22 cellular contexts compared by ENCODE assay signal in the genomic region with DNA sequence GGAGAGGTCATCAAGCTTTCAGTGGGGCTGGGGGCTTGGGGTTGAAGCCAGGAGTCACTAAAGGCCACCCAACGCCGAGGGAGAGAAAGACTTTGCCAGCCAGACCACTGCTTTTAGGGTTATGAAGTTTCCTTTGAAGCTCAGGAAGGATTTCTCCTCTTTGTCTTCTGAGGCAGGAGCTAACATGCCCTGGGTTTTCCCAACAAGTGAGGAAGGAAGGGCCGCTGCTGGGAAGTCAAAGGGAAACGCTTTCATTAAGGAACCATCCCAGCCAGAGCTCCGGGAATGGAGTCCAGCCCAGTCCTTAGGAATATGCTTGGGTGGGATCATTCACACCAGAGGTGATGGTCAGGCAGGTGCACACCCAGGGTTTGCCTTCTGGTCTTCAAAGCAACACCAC.
A peak's percentile ranks its signal among the peaks of the same experiment; 100 is the strongest.
DNase-seq lines count a peak whose midpoint lies in the region; ATAC-seq and TF ChIP-seq lines count a peak whose summit lies in the region.
"Had no signal": no experiment of that assay in that cellular context is flagged by ENCODE, and none has a peak within 500 bp of the region (broad histone marks: within the 10 kb centered on the region; RNA-seq: fewer than 3 reads in every experiment).

No MANE protein-coding gene starts in this region.

- H3K27ac Mint-ChIP-seq in WTC11 = peak overlapping the region; percentile 96
- H3K27ac Mint-ChIP-seq: B cell, CD14-positive monocyte had no signal

- H3K36me3 ChIP-seq in HUES6 (ENCODE audit: control insufficient read depth, insufficient read depth, low read length) = no peaks in the 10 kb centered on the region
- no peaks in the 10 kb centered on the region for H3K36me3 ChIP-seq in esophagus (ENCODE audit: control insufficient read depth in 2 of 2, insufficient read depth in 2 of 2, low read length in 1 of 2)
- no peaks in the 10 kb centered on the region for H3K36me3 ChIP-seq in neuronal stem cell (replicated peaks in 1 of 2; ENCODE audit: control insufficient read depth in 2 of 2, insufficient read depth in 2 of 2, low read length in 2 of 2)
- H3K36me3 ChIP-seq: SJCRH30 had no signal

- H3K23ac ChIP-seq in neuronal stem cell (ENCODE audit: low read depth, low read length, poor library complexity) = no peak overlapping the region

- H2AK5ac ChIP-seq in neuronal stem cell (ENCODE audit: low read depth, low read length) = peak overlapping the region; percentile 67

- DNase-seq in WTC11 (ENCODE audit: low spot score) (no peak), neuronal stem cell (ENCODE audit: low spot score) (no peak), activated gamma-delta T cell (lab: John Stamatoyannopoulos, UW) (no peak), retina (no peak)
- DNase-seq: DMS53, EL, GF-D8, NCI-H1092, NCI-H1436, NCI-H1930, NCI-H2227 treated with DMSO at 0.1 percent for 48 hours, NCI-H510A treated with DMSO at 0.1 percent for 48 hours, NCI-H748 treated with DMSO at 0.1 percent for 48 hours, SJCRH30 had no signal

- peaks cover 19% of the 10 kb centered on the region for H3K9me3 Mint-ChIP-seq in WTC11

- no peak overlapping the region for H3K4ac ChIP-seq in neuronal stem cell (ENCODE audit: low read length)

- H3K4me3 ChIP-seq in HUES6 (ENCODE audit: low read depth, low read length) (no peak overlapping the region), esophagus (ENCODE audit: low read depth in 1 of 2, low read length in 2 of 2) (no peak overlapping the region), neuronal stem cell (ENCODE audit: low read length in 2 of 2) (no peak overlapping the region)
- H3K4me3 ChIP-seq: A549, SJCRH30 had no signal

- no peaks in the 10 kb centered on the region; the same call in 1 of the 2 replicates for H3K27me3 ChIP-seq in HUES6 (ENCODE audit: control insufficient read depth, insufficient read depth, low read length)
- H3K27me3 ChIP-seq in esophagus (ENCODE audit: control insufficient read depth in 1 of 2, insufficient read depth in 2 of 2, low read length in 2 of 2) = no peaks in the 10 kb centered on the region
- no peaks in the 10 kb centered on the region for H3K27me3 ChIP-seq in neuronal stem cell (ENCODE audit: control insufficient read depth in 3 of 3, insufficient read depth in 3 of 3, low read depth in 1 of 3, low read length in 3 of 3)

- no peak for TF ChIP-seq CTCF in WTC11 (IDR thresholded peaks at IDR 0.05)

- H2BK5ac ChIP-seq in neuronal stem cell (ENCODE audit: low read length) = no peak overlapping the region

- H2BK120ac ChIP-seq in neuronal stem cell (ENCODE audit: low read depth, low read length) = no peak overlapping the region

- 42 to 59% methylated on average over 5 of the region's 5 CpGs for WGBS in esophagus, 2 donors
- WGBS in neuronal stem cell (ENCODE audit: extremely low coverage in 2 of 2, insufficient read length in 2 of 2, insufficient replicate concordance in 1 of 2), 2 donors = no CpG with 5 or more reads among the region's 5 CpGs

- no peak for ATAC-seq in WTC11
- ATAC-seq in GM21447 (IDR thresholded peaks at IDR 0.05; ENCODE audit: unreplicated experiment) = no peak
- no peak for ATAC-seq in HG02884 (IDR thresholded peaks at IDR 0.05; ENCODE audit: unreplicated experiment)
- ATAC-seq: A549, HCT116 had no signal

- H3K27ac ChIP-seq in HUES6 (ENCODE audit: low read depth, low read length) = 0 out of 2 replicates have a peak overlapping the region, but pooled peaks have one; percentile 15
- peak overlapping the region; percentile 91 to 94 for H3K27ac ChIP-seq in esophagus (ENCODE audit: low read depth in 2 of 2, low read length in 1 of 2)
- no peak overlapping the region for H3K27ac ChIP-seq in neuronal stem cell (replicated peaks; ENCODE audit: low read length)
- H3K27ac ChIP-seq: A549, SJCRH30 had no signal

- H3K27me3 Mint-ChIP-seq in WTC11 (ENCODE audit: low read depth) = peaks cover under 1% of the 10 kb centered on the region; the same call in 1 of the 2 replicates

- H3K4me1 ChIP-seq in HUES6 (ENCODE audit: control insufficient read depth, insufficient read depth, low read length) (peaks cover 27% of the 10 kb centered on the region), esophagus (ENCODE audit: control insufficient read depth in 2 of 2, insufficient read depth in 2 of 2, low read length in 1 of 2) (peaks cover 0 to 12% of the 10 kb centered on the region in 2 donors), neuronal stem cell (ENCODE audit: control insufficient read depth in 2 of 2, insufficient read depth in 1 of 2, low read depth in 1 of 2, low read length in 2 of 2) (peaks cover 6 to 9% of the 10 kb centered on the region in 2 donors)
- H3K4me1 ChIP-seq: A549, SJCRH30 had no signal

- H3K18ac ChIP-seq in neuronal stem cell (ENCODE audit: low read length) = peak overlapping the region; percentile 69

- H3K79me1 ChIP-seq in neuronal stem cell (ENCODE audit: low read depth, low read length) = peaks cover 2% of the 10 kb centered on the region

- peak overlapping the region; percentile 25 for H3K14ac ChIP-seq in neuronal stem cell (ENCODE audit: low read length)

- H3K9me3 ChIP-seq in HUES6 (ENCODE audit: control insufficient read depth, insufficient read depth, low read depth, low read length) = no peaks in the 10 kb centered on the region
- no peaks in the 10 kb centered on the region for H3K9me3 ChIP-seq in esophagus (ENCODE audit: control insufficient read depth in 2 of 2, insufficient read depth in 1 of 2, low read depth in 1 of 2, low read length in 1 of 2)
- H3K9me3 ChIP-seq in neuronal stem cell (replicated peaks in 1 of 2; ENCODE audit: control insufficient read depth in 2 of 2, insufficient read depth in 1 of 2, low read depth in 1 of 2, low read length in 2 of 2) = no peaks in the 10 kb centered on the region
- H3K9me3 ChIP-seq: A549, SJCRH30 had no signal

- CTCF ChIA-PET in WTC11 (lab: Charles Lee) = interaction anchor here (1.3 kb wide), 1 partner anchor 23 kb away, joined by 5 read pairs; no protein-coding TSS in a partner anchor

- no peak overlapping the region for H4K91ac ChIP-seq in neuronal stem cell (ENCODE audit: low read depth, low read length, poor library complexity)

- H2BK12ac ChIP-seq in neuronal stem cell (ENCODE audit: low read length) = no peak overlapping the region

- no peak overlapping the region for H3K4me2 ChIP-seq in neuronal stem cell (ENCODE audit: insufficient read depth, low read length, poor library complexity, severe bottlenecking)
- H3K4me2 ChIP-seq: A549 had no signal

- POLR2A ChIA-PET in WTC11 (lab: Charles Lee) = no interaction called here

- H4K8ac ChIP-seq in neuronal stem cell (ENCODE audit: low read depth, low read length) = no peak overlapping the region

- no peak overlapping the region for H3K4me3 Mint-ChIP-seq in WTC11
- H3K4me3 Mint-ChIP-seq: B cell, CD14-positive monocyte had no signal

- H3K9ac ChIP-seq in HUES6 (ENCODE audit: low read length) (no peak overlapping the region), neuronal stem cell (ENCODE audit: low read depth, low read length, poor library complexity) (no peak overlapping the region)

- no peak overlapping the region for H2AFZ ChIP-seq in neuronal stem cell (ENCODE audit: low read length)

- H3K4me1 Mint-ChIP-seq in WTC11 = peaks cover 50% of the 10 kb centered on the region
- H3K4me1 Mint-ChIP-seq: B cell, CD14-positive monocyte had no signal

- H3K36me3 Mint-ChIP-seq in WTC11 = 0 out of 2 replicates have a peak, but pooled peaks cover 5% of the 10 kb centered on the region
- H3K36me3 Mint-ChIP-seq: CD14-positive monocyte had no signal

- no peak overlapping the region for H2BK15ac ChIP-seq in neuronal stem cell (ENCODE audit: low read length)

TF ChIP-seq in WTC11, 78 proteins besides CTCF, POLR2A, EP300 and RAD21 (continues in another document):
- no peak for TF ChIP-seq ATF2 (CRISPR knock-in tag; IDR thresholded peaks at IDR 0.05; ENCODE audit: borderline replicate concordance, low read depth)
- no peak for TF ChIP-seq JUN (CRISPR knock-in tag; IDR thresholded peaks at IDR 0.05)
- TF ChIP-seq CBFB (CRISPR knock-in tag; IDR thresholded peaks at IDR 0.05; ENCODE audit: low read depth) = no peak
- TF ChIP-seq, protein P1, sequence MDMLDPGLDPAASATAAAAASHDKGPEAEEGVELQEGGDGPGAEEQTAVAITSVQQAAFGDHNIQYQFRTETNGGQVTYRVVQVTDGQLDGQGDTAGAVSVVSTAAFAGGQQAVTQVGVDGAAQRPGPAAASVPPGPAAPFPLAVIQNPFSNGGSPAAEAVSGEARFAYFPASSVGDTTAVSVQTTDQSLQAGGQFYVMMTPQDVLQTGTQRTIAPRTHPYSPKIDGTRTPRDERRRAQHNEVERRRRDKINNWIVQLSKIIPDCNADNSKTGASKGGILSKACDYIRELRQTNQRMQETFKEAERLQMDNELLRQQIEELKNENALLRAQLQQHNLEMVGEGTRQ (CRISPR knock-in tag; IDR thresholded peaks at IDR 0.05) = no peak
- no peak for TF ChIP-seq PRRX2 (CRISPR knock-in tag; IDR thresholded peaks at IDR 0.05)
- TF ChIP-seq TEAD1 (CRISPR knock-in tag; IDR thresholded peaks at IDR 0.05) = no peak
